25 cellular contexts compared by ENCODE assay signal in the genomic region with DNA sequence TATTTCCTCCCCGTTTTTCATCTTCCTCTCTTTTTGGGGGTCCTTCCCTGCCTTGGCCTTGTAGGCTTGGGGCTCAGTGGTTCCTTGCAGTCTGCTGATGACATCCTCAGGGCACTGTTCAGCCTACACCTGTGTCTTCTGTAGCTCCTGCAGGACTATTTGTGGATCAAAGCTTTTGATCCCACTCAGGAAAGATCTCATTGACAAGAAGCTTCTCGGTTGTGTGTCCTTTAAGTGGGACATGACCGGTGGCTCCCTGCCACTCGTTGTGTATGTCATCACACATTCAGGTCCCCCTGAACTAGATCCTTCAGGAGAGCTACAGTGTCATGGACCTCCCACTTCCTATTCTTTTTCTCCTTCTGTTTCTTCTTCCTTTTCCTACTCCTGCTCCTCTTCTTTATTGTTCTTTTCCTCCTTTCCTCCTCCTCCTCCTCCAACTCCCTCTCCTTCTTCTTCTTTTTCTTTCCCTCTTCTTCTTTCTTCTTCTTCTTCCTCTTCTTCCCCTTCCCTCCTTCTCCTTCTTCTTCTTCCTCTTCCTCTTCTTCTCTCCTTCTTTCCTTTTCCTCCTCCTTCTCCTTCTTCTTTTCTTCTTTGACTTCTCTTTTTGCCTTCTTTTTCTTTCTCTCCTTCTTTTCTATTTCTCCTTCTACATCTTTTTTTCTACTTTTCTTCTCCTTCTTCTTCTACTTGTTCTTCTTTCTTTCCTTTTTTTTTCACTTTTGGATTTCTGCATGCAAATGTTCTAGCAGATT.
DNase-seq lines count a peak whose midpoint lies in the region; ATAC-seq, FAIRE-seq and TF ChIP-seq lines count a peak whose summit lies in the region.
"Had no signal": no experiment of that assay in that cellular context is flagged by ENCODE, and none has a peak within 500 bp of the region (broad histone marks: within the 10 kb centered on the region; RNA-seq: fewer than 3 reads in every experiment).

No MANE protein-coding gene starts in this region.

- intact Hi-C loops in activated CD4-positive, alpha-beta T cell treated with anti-CD3 and anti-CD28 coated beads, Interleukin-2, amount 10 ng/mL, durations not matched to agents 24 days and 14 days (cut with micrococcal nuclease): no loop called here
- intact Hi-C loops in naive thymus-derived CD4-positive, alpha-beta T cell (cut with micrococcal nuclease): no loop called here

- H3K4me1 ChIP-seq in naive thymus-derived CD4-positive, alpha-beta T cell (ENCODE audit: control insufficient read depth in 2 of 2, insufficient read depth in 2 of 2, low read length in 2 of 2): peaks cover 23 to 37% of the 10 kb centered on the region in 2 donors
- H3K4me1 ChIP-seq: BE2C, testis had no signal

- peaks cover 47% of the 10 kb centered on the region for H3K4me1 Mint-ChIP-seq in activated CD4-positive, alpha-beta T cell treated with anti-CD3 and anti-CD28 coated beads, Interleukin-2, amount 10 ng/mL, durations not matched to agents 24 days and 14 days
- no peaks in the 10 kb centered on the region for H3K4me1 Mint-ChIP-seq in chondrocyte (ENCODE audit: low read depth)
- H3K4me1 Mint-ChIP-seq in naive thymus-derived CD4-positive, alpha-beta T cell: peaks cover 43 to 77% (median 71%) of the 10 kb centered on the region in 7 donors

- POLR2A ChIA-PET in naive thymus-derived CD4-positive, alpha-beta T cell (lab: Charles Lee): no interaction called here

- DNase-seq in activated CD4-positive, alpha-beta T cell treated with anti-CD3 and anti-CD28 coated beads, Interleukin-2, amount 10 ng/mL, durations not matched to agents 24 days and 14 days: peak; percentile 18
- DNase-seq in activated CD4-positive, alpha-beta T cell treated with anti-CD3 and anti-CD28 coated beads, Interleukin-2, amount 50 U/mL, for 48 hours: no peak
- DNase-seq in GM12891 (ENCODE audit: insufficient read length, low spot score): no peak
- DNase-seq in chondrocyte (ENCODE audit: low spot score): peak; percentile 19
- DNase-seq in naive thymus-derived CD4-positive, alpha-beta T cell: no peak
- no peak for DNase-seq in NCI-H2081 (lab: John Stamatoyannopoulos, UW)
- no peak for DNase-seq in H4 (ENCODE audit: low spot score)
- DNase-seq: activated naive CD4-positive, alpha-beta T cell treated with anti-CD3 and anti-CD28 coated beads, Interleukin-2, amount 10 ng/mL, durations not matched to agents 7 days and 5 days; BE2C; Calu3; central memory CD4-positive, alpha-beta T cell; kidney glomerular epithelial cell; NCI-H1105 treated with DMSO at 0.1 percent for 48 hours; NCI-H2029; NCI-H345; NCI-H82; occipital lobe; testis had no signal

- CTCF ChIA-PET in naive thymus-derived CD4-positive, alpha-beta T cell (lab: Charles Lee): no interaction called here

- H3K9me3 Mint-ChIP-seq in activated CD4-positive, alpha-beta T cell treated with anti-CD3 and anti-CD28 coated beads, Interleukin-2, amount 10 ng/mL, durations not matched to agents 24 days and 14 days: no peaks in the 10 kb centered on the region
- H3K9me3 Mint-ChIP-seq in chondrocyte (ENCODE audit: low read depth): peaks cover 6% of the 10 kb centered on the region
- H3K9me3 Mint-ChIP-seq in naive thymus-derived CD4-positive, alpha-beta T cell: no peaks in the 10 kb centered on the region
- H3K9me3 Mint-ChIP-seq: activated naive CD4-positive, alpha-beta T cell treated with anti-CD3 and anti-CD28 coated beads, Interleukin-2, amount 10 ng/mL, durations not matched to agents 7 days and 5 days had no signal

- peak overlapping the region; percentile 4 for H3K27ac ChIP-seq in naive thymus-derived CD4-positive, alpha-beta T cell (ENCODE audit: low read depth, low read length)
- H3K27ac ChIP-seq: ascending aorta, epithelial cell of prostate, skin epidermis, testis, vagina had no signal

- no peaks in the 10 kb centered on the region for H3K27me3 ChIP-seq in naive thymus-derived CD4-positive, alpha-beta T cell (ENCODE audit: control insufficient read depth in 2 of 2, insufficient read depth in 2 of 2, low read length in 2 of 2)
- H3K27me3 ChIP-seq: ascending aorta, BE2C, testis, vagina had no signal

- H3K36me3 Mint-ChIP-seq in activated CD4-positive, alpha-beta T cell treated with anti-CD3 and anti-CD28 coated beads, Interleukin-2, amount 10 ng/mL, durations not matched to agents 24 days and 14 days (ENCODE audit: low read depth): peaks cover 6% of the 10 kb centered on the region
- H3K36me3 Mint-ChIP-seq in chondrocyte (ENCODE audit: low read depth): peaks cover 3% of the 10 kb centered on the region
- H3K36me3 Mint-ChIP-seq in naive thymus-derived CD4-positive, alpha-beta T cell: peaks cover 0 to 5% (median 3%) of the 10 kb centered on the region in 5 donors

- TF ChIP-seq CTCF in chondrocyte (IDR thresholded peaks at IDR 0.05): no peak

- peaks cover 0 to under 1% (median 0%) of the 10 kb centered on the region in 3 experiments for H3K36me3 ChIP-seq in naive thymus-derived CD4-positive, alpha-beta T cell (ENCODE audit: control insufficient read depth in 2 of 3, insufficient read depth in 3 of 3, low read length in 3 of 3)
- H3K36me3 ChIP-seq: ascending aorta, BE2C, vagina had no signal

- no peaks in the 10 kb centered on the region for H3K27me3 Mint-ChIP-seq in activated CD4-positive, alpha-beta T cell treated with anti-CD3 and anti-CD28 coated beads, Interleukin-2, amount 10 ng/mL, durations not matched to agents 24 days and 14 days
- no peaks in the 10 kb centered on the region for H3K27me3 Mint-ChIP-seq in chondrocyte (ENCODE audit: low read depth)
- H3K27me3 Mint-ChIP-seq in naive thymus-derived CD4-positive, alpha-beta T cell: no peaks in the 10 kb centered on the region
- H3K27me3 Mint-ChIP-seq: activated naive CD4-positive, alpha-beta T cell treated with anti-CD3 and anti-CD28 coated beads, Interleukin-2, amount 10 ng/mL, durations not matched to agents 7 days and 5 days had no signal

- H3K4me3 ChIP-seq in naive thymus-derived CD4-positive, alpha-beta T cell (ENCODE audit: low read length): no peak overlapping the region
- H3K4me3 ChIP-seq: ascending aorta, GM12878, skin epidermis, testis, vagina had no signal

- H3K9me3 ChIP-seq in naive thymus-derived CD4-positive, alpha-beta T cell (ENCODE audit: control insufficient read depth in 2 of 3, low read length in 3 of 3): no peaks in the 10 kb centered on the region
- H3K9me3 ChIP-seq: ascending aorta, BE2C, testis, vagina had no signal

- no peak for ATAC-seq in naive thymus-derived CD4-positive, alpha-beta T cell
- ATAC-seq in GM21390 (IDR thresholded peaks at IDR 0.05; ENCODE audit: unreplicated experiment): no peak
- ATAC-seq: activated CD4-positive, CD25-positive, alpha-beta regulatory T cell treated with anti-CD3 and anti-CD28 coated beads, Interleukin-2, amount 50 U/mL, for 24 hours; GM12878 had no signal

- TF ChIP-seq POLR2A in GM12891 (IDR thresholded peaks at IDR 0.05; ENCODE audit: low read depth, low read length): no peak

- FAIRE-seq in GM12891 (lab: Jason Lieb, UNC): peak; percentile 13
- FAIRE-seq: GM12878 had no signal

- no peak overlapping the region for H3K27ac Mint-ChIP-seq in activated CD4-positive, alpha-beta T cell treated with anti-CD3 and anti-CD28 coated beads, Interleukin-2, amount 10 ng/mL, durations not matched to agents 24 days and 14 days
- peak overlapping the region; percentile 28 for H3K27ac Mint-ChIP-seq in chondrocyte (ENCODE audit: unreplicated experiment)
- H3K27ac Mint-ChIP-seq in naive thymus-derived CD4-positive, alpha-beta T cell: peak overlapping the region in 8 of 9 donors; percentile 75 to 97 (median 87)

- no peak overlapping the region for H3K4me3 Mint-ChIP-seq in activated CD4-positive, alpha-beta T cell treated with anti-CD3 and anti-CD28 coated beads, Interleukin-2, amount 10 ng/mL, durations not matched to agents 24 days and 14 days
- no peak overlapping the region for H3K4me3 Mint-ChIP-seq in chondrocyte (ENCODE audit: unreplicated experiment)
- H3K4me3 Mint-ChIP-seq in naive thymus-derived CD4-positive, alpha-beta T cell: peak overlapping the region in 1 of 10 donors; percentile 57
- H3K4me3 Mint-ChIP-seq: activated naive CD4-positive, alpha-beta T cell treated with anti-CD3 and anti-CD28 coated beads, Interleukin-2, amount 10 ng/mL, durations not matched to agents 7 days and 5 days had no signal

TF ChIP-seq in GM12891, 5 proteins besides CTCF, POLR2A, EP300 and RAD21:
- TF ChIP-seq POLR2AphosphoS5 (IDR thresholded peaks at IDR 0.05; ENCODE audit: low read depth, low read length) (no peak), SPI1 (IDR thresholded peaks at IDR 0.05; ENCODE audit: low read depth, low read length) (no peak), TAF1 (IDR thresholded peaks at IDR 0.05; ENCODE audit: low read depth, low read length) (no peak), PAX5 (IDR thresholded peaks at IDR 0.05; ENCODE audit: insufficient read depth, low read length, severe bottlenecking) (no peak), POU2F2 (IDR thresholded peaks at IDR 0.05; ENCODE audit: low read depth, low read length) (no peak)

Comparison
In these comparisons a context has a peak if more than half of its experiments do, and no peak if none do; other contexts are left out.
1. DNase-seq: peak in activated CD4-positive, alpha-beta T cell treated with anti-CD3 and anti-CD28 coated beads, Interleukin-2, amount 10 ng/mL, durations not matched to agents 24 days and 14 days (single experiment) and chondrocyte (single experiment); none in activated CD4-positive, alpha-beta T cell treated with anti-CD3 and anti-CD28 coated beads, Interleukin-2, amount 50 U/mL, for 48 hours (0 of 2), GM12891 (single experiment), naive thymus-derived CD4-positive, alpha-beta T cell (0 of 9), NCI-H2081 (0 of 2) and H4 (single experiment).